ENCODE assay signal across 20 cellular contexts in the genomic region with DNA sequence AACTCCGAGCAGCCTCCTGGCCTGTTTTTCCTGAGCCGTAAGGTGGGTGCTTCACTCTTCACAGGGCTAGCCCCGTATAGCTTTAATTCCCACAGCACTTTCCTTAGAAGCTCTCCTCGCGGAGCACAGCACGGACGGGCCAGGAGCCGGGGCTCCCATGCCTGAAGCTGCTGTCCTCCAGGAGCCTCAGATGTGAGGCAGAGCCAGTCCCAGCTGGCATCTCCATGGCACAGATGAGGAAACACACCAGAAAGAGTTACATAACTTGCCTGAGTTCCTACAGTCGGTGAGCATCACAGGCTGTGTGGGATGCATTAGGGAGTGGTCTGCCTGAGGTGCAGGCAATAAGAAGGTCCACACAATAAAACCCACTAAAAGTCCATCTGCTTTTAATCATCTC.
"Had no signal": no experiment of that assay in that cellular context is flagged by ENCODE, and none has a peak within 500 bp of the region (broad histone marks: within the 10 kb centered on the region; RNA-seq: fewer than 3 reads in every experiment).

No MANE protein-coding gene starts in this region.

- H3K4me3 ChIP-seq: adrenal gland, heart left ventricle, left lung, right atrium auricular region, transverse colon, uterus had no signal

- H3K9me3 ChIP-seq: adrenal gland, heart left ventricle, left lung, right atrium auricular region, transverse colon, uterus had no signal

- H3K27me3 ChIP-seq: adrenal gland, right atrium auricular region, uterus had no signal

- ATAC-seq: activated naive CD4-positive, alpha-beta T cell treated with anti-CD3 and anti-CD28 coated beads, Interleukin-2, amount 50 U/mL, for 72 hours; heart left ventricle; left lung; stimulated activated naive CD8-positive, alpha-beta T cell treated with anti-CD3 and anti-CD28 coated beads, Interleukin-15, Interleukin-2, amounts not matched to agents 100 U/mL and 50 U/mL, for 24 hours; WTC11 had no signal

- H3K27ac Mint-ChIP-seq: activated CD4-positive, alpha-beta memory T cell treated with anti-CD3 and anti-CD28 coated beads for 36 hours; activated naive CD4-positive, alpha-beta T cell treated with anti-CD3 and anti-CD28 coated beads, Interleukin-2, amount 50 U/mL, for 72 hours; activated T-helper 1 cell treated with anti-CD3 and anti-CD28 coated beads, Interleukin-12 subunit alpha, Interleukin-12 subunit beta, Interleukin-2, Interleukin-4 antibody, amounts not matched to agents 30 ng/mL and 10 ng/mL and 1 ng/mL, durations not matched to agents 14 hours and 24 hours and 36 hours; mesothelial cell of epicardium; nephron progenitor cell; progenitor cell of endocrine pancreas; T-helper 2 cell treated with Interferon-gamma antibody and Interleukin-4, amounts not matched to agents 5 μg/mL and 100 μg/mL, for 36 hours; WTC11 had no signal

- H3K4me1 ChIP-seq: adrenal gland, heart left ventricle, left lung, right atrium auricular region, transverse colon, uterus had no signal

- H3K4me3 Mint-ChIP-seq: activated CD4-positive, alpha-beta memory T cell treated with anti-CD3 and anti-CD28 coated beads for 36 hours; activated T-helper 1 cell treated with anti-CD3 and anti-CD28 coated beads, Interleukin-12 subunit alpha, Interleukin-12 subunit beta, Interleukin-2, Interleukin-4 antibody, amounts not matched to agents 30 ng/mL and 10 ng/mL and 1 ng/mL, durations not matched to agents 14 hours and 24 hours and 36 hours; mesothelial cell of epicardium; nephron progenitor cell; T-helper 2 cell treated with Interferon-gamma antibody and Interleukin-4, amounts not matched to agents 5 μg/mL and 100 μg/mL, for 36 hours; WTC11 had no signal

- H3K36me3 Mint-ChIP-seq: activated CD4-positive, alpha-beta memory T cell treated with anti-CD3 and anti-CD28 coated beads for 36 hours; activated naive CD4-positive, alpha-beta T cell treated with anti-CD3 and anti-CD28 coated beads, Interleukin-2, amount 50 U/mL, for 72 hours; mesothelial cell of epicardium; WTC11 had no signal

- DNase-seq: activated CD4-positive, alpha-beta memory T cell treated with anti-CD3 and anti-CD28 coated beads for 36 hours; activated CD4-positive, alpha-beta T cell treated with anti-CD3 and anti-CD28 coated beads for 4 hours; activated gamma-delta T cell treated with Interleukin-2 at 50 U/mL for 16 hours; activated T-cell treated with anti-CD3 and anti-CD28 coated beads for 4 hours; adrenal gland; erythroblast; heart left ventricle; left lung; nephron progenitor cell; stimulated activated CD4-positive, alpha-beta T cell treated with anti-CD3 and anti-CD28 coated beads, Interleukin-2, amount 100 ng/mL, for 24 hours; stimulated activated naive CD8-positive, alpha-beta T cell treated with anti-CD3 and anti-CD28 coated beads, Interleukin-15, Interleukin-2, amounts not matched to agents 100 U/mL and 50 U/mL, for 24 hours; transverse colon; uterus had no signal

- H3K27ac ChIP-seq: adrenal gland, heart left ventricle, left lung, right atrium auricular region, transverse colon, uterus had no signal

- H3K36me3 ChIP-seq: adrenal gland, heart left ventricle, left lung, right atrium auricular region, transverse colon, uterus had no signal

- H3K9me3 Mint-ChIP-seq: activated CD4-positive, alpha-beta memory T cell treated with anti-CD3 and anti-CD28 coated beads for 36 hours; activated naive CD4-positive, alpha-beta T cell treated with anti-CD3 and anti-CD28 coated beads, Interleukin-2, amount 50 U/mL, for 72 hours; activated T-helper 1 cell treated with anti-CD3 and anti-CD28 coated beads, Interleukin-12 subunit alpha, Interleukin-12 subunit beta, Interleukin-2, Interleukin-4 antibody, amounts not matched to agents 30 ng/mL and 10 ng/mL and 1 ng/mL, durations not matched to agents 14 hours and 24 hours and 36 hours; mesothelial cell of epicardium; nephron progenitor cell; T-helper 2 cell treated with Interferon-gamma antibody and Interleukin-4, amounts not matched to agents 5 μg/mL and 100 μg/mL, for 36 hours; WTC11 had no signal
